Comparison of ENCODE assay signal across 1 cellular context in the genomic region with DNA sequence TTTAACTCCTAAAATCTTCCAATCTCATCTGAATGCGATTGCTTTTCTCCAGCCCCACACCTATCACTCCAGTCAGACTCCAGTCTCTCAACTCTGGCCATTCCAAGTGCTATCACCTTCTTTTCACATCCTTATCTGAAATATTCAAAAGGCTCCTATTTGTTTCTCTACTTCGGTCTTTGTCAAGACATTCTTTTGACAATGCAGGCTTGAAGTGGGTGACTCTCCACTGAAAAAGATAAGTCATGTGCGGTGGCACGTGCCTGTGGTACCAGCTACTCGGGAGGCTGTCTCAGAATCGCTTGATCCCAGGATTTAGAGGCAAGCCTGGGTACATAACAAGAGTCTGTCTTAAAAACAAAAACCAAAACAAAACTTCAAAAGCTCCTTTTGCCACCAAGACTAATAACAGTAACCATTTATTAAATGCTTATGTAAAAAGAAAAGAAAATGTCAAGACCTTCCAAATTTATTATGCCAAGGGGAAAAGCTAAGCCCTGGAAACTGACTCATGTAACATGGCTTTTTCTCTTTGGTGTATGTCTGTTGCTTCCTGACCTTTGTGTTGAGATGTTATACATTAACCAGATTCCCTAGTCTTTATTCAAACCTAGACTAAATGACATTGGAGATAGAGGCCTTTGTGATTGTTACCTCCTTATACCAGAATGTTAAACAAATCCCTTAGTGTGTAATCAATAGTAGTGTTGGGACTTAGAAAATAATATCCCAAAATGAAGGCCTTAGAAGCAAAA.
A peak's percentile ranks its signal among the peaks of the same experiment; 100 is the strongest.
TF ChIP-seq lines count a peak whose summit lies in the region.

No MANE protein-coding gene starts in this region.

TF ChIP-seq in HepG2, 621 proteins besides CTCF, POLR2A, EP300 and RAD21 (continued from another document and continues in another):
- no peak for TF ChIP-seq SPEN (CRISPR knock-in tag; IDR thresholded peaks at IDR 0.05; ENCODE audit: low read depth)
- no peak for TF ChIP-seq ZNF713 (CRISPR knock-in tag; IDR thresholded peaks at IDR 0.05)
- no peak for TF ChIP-seq CBFB (CRISPR knock-in tag; IDR thresholded peaks at IDR 0.05)
- TF ChIP-seq, protein P1, sequence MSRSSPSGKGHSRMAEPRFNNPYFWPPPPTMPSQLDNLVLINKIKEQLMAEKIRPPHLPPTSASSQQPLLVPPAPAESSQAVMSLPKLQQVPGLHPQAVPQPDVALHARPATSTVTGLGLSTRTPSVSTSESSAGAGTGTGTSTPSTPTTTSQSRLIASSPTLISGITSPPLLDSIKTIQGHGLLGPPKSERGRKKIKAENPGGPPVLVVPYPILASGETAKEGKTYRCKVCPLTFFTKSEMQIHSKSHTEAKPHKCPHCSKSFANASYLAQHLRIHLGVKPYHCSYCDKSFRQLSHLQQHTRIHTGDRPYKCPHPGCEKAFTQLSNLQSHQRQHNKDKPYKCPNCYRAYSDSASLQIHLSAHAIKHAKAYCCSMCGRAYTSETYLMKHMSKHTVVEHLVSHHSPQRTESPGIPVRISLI (CRISPR knock-in tag; IDR thresholded peaks at IDR 0.05; ENCODE audit: borderline replicate concordance): no peak
- TF ChIP-seq, protein P2, sequence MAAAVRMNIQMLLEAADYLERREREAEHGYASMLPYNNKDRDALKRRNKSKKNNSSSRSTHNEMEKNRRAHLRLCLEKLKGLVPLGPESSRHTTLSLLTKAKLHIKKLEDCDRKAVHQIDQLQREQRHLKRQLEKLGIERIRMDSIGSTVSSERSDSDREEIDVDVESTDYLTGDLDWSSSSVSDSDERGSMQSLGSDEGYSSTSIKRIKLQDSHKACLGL (CRISPR knock-in tag; IDR thresholded peaks at IDR 0.05): no peak
- TF ChIP-seq, protein P3, sequence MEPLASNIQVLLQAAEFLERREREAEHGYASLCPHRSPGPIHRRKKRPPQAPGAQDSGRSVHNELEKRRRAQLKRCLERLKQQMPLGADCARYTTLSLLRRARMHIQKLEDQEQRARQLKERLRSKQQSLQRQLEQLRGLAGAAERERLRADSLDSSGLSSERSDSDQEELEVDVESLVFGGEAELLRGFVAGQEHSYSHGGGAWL (CRISPR knock-in tag; IDR thresholded peaks at IDR 0.05): no peak
- TF ChIP-seq KLF15 (CRISPR knock-in tag; IDR thresholded peaks at IDR 0.05; ENCODE audit: borderline replicate concordance): no peak
- peak; percentile 38; the same call in 1 of the 2 replicates for TF ChIP-seq FOXJ3 (CRISPR knock-in tag; IDR thresholded peaks at IDR 0.05; ENCODE audit: borderline replicate concordance)
- TF ChIP-seq HDAC2 (CRISPR knock-in tag; IDR thresholded peaks at IDR 0.05): 0 out of 2 replicates have a peak, but pooled peaks have one; percentile 15
- TF ChIP-seq, protein P4, sequence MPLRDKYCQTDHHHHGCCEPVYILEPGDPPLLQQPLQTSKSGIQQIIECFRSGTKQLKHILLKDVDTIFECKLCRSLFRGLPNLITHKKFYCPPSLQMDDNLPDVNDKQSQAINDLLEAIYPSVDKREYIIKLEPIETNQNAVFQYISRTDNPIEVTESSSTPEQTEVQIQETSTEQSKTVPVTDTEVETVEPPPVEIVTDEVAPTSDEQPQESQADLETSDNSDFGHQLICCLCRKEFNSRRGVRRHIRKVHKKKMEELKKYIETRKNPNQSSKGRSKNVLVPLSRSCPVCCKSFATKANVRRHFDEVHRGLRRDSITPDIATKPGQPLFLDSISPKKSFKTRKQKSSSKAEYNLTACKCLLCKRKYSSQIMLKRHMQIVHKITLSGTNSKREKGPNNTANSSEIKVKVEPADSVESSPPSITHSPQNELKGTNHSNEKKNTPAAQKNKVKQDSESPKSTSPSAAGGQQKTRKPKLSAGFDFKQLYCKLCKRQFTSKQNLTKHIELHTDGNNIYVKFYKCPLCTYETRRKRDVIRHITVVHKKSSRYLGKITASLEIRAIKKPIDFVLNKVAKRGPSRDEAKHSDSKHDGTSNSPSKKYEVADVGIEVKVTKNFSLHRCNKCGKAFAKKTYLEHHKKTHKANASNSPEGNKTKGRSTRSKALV (CRISPR knock-in tag; IDR thresholded peaks at IDR 0.05): no peak
- TF ChIP-seq SMARCC2 (IDR thresholded peaks at IDR 0.05): no peak
- TF ChIP-seq MEIS1 (CRISPR knock-in tag; IDR thresholded peaks at IDR 0.05; ENCODE audit: borderline replicate concordance): no peak
- TF ChIP-seq NFIC (IDR thresholded peaks at IDR 0.05; ENCODE audit: low read length): peak; percentile 66
- TF ChIP-seq, protein P5, sequence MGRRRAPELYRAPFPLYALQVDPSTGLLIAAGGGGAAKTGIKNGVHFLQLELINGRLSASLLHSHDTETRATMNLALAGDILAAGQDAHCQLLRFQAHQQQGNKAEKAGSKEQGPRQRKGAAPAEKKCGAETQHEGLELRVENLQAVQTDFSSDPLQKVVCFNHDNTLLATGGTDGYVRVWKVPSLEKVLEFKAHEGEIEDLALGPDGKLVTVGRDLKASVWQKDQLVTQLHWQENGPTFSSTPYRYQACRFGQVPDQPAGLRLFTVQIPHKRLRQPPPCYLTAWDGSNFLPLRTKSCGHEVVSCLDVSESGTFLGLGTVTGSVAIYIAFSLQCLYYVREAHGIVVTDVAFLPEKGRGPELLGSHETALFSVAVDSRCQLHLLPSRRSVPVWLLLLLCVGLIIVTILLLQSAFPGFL (CRISPR knock-in tag; IDR thresholded peaks at IDR 0.05): no peak
- TF ChIP-seq XBP1 (CRISPR knock-in tag; IDR thresholded peaks at IDR 0.05): no peak
- TF ChIP-seq MIXL1 (CRISPR knock-in tag; IDR thresholded peaks at IDR 0.05): no peak
- TF ChIP-seq HNF4G (IDR thresholded peaks at IDR 0.05; ENCODE audit: borderline replicate concordance, low read depth, low read length): peak; percentile 79; the same call in 1 of the 2 replicates
- TF ChIP-seq HNF4G (CRISPR knock-in tag; IDR thresholded peaks at IDR 0.05; ENCODE audit: borderline replicate concordance, low read depth): no peak
- TF ChIP-seq ZNF432 (CRISPR knock-in tag; IDR thresholded peaks at IDR 0.05; ENCODE audit: borderline replicate concordance): no peak
- 0 out of 2 replicates have a peak, but pooled peaks have one; percentile 18 for TF ChIP-seq ZNF792 (CRISPR knock-in tag; IDR thresholded peaks at IDR 0.05)
- TF ChIP-seq, protein P6, sequence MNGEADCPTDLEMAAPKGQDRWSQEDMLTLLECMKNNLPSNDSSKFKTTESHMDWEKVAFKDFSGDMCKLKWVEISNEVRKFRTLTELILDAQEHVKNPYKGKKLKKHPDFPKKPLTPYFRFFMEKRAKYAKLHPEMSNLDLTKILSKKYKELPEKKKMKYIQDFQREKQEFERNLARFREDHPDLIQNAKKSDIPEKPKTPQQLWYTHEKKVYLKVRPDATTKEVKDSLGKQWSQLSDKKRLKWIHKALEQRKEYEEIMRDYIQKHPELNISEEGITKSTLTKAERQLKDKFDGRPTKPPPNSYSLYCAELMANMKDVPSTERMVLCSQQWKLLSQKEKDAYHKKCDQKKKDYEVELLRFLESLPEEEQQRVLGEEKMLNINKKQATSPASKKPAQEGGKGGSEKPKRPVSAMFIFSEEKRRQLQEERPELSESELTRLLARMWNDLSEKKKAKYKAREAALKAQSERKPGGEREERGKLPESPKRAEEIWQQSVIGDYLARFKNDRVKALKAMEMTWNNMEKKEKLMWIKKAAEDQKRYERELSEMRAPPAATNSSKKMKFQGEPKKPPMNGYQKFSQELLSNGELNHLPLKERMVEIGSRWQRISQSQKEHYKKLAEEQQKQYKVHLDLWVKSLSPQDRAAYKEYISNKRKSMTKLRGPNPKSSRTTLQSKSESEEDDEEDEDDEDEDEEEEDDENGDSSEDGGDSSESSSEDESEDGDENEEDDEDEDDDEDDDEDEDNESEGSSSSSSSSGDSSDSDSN (CRISPR knock-in tag; IDR thresholded peaks at IDR 0.05): no peak
- peak; percentile 58; the same call in 1 of the 2 replicates for TF ChIP-seq NCOR1 (IDR thresholded peaks at IDR 0.05; ENCODE audit: borderline replicate concordance, low read length)
- 0 out of 2 replicates have a peak, but pooled peaks have one; percentile 27 for TF ChIP-seq SALL1 (CRISPR knock-in tag; IDR thresholded peaks at IDR 0.05)
- TF ChIP-seq SMAD3 (CRISPR knock-in tag; IDR thresholded peaks at IDR 0.05): no peak; the same call in 1 of the 2 replicates
- TF ChIP-seq, protein P7, sequence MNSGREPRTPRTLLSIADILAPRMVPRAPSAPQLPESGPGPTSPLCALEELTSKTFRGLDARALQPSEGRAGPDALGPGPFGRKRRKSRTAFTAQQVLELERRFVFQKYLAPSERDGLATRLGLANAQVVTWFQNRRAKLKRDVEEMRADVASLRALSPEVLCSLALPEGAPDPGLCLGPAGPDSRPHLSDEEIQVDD (CRISPR knock-in tag; IDR thresholded peaks at IDR 0.05; ENCODE audit: borderline replicate concordance): no peak
- no peak for TF ChIP-seq YEATS2 (CRISPR knock-in tag; IDR thresholded peaks at IDR 0.05; ENCODE audit: borderline replicate concordance)
- TF ChIP-seq MYC (CRISPR knock-in tag; IDR thresholded peaks at IDR 0.05; ENCODE audit: borderline replicate concordance): peak; percentile 41; the same call in 1 of the 2 replicates
- TF ChIP-seq TARDBP (CRISPR knock-in tag; IDR thresholded peaks at IDR 0.05): peak; percentile 19; the same call in 1 of the 2 replicates
- no peak for TF ChIP-seq ZNF670 (CRISPR knock-in tag; IDR thresholded peaks at IDR 0.05; ENCODE audit: borderline replicate concordance)
- TF ChIP-seq, protein P8, sequence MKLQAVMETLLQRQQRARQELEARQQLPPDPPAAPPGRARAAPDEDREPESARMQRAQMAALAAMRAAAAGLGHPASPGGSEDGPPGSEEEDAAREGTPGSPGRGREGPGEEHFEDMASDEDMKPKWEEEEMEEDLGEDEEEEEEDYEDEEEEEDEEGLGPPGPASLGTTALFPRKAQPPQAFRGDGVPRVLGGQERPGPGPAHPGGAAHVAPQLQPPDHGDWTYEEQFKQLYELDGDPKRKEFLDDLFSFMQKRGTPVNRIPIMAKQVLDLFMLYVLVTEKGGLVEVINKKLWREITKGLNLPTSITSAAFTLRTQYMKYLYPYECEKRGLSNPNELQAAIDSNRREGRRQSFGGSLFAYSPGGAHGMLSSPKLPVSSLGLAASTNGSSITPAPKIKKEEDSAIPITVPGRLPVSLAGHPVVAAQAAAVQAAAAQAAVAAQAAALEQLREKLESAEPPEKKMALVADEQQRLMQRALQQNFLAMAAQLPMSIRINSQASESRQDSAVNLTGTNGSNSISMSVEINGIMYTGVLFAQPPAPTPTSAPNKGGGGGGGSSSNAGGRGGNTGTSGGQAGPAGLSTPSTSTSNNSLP (IDR thresholded peaks at IDR 0.05; ENCODE audit: low read depth, low read length): peak; percentile 79; the same call in 1 of the 2 replicates
- TF ChIP-seq ATF7 (IDR thresholded peaks at IDR 0.05): no peak
- TF ChIP-seq ATF7 (CRISPR knock-in tag; IDR thresholded peaks at IDR 0.05): no peak
- TF ChIP-seq, protein P9, sequence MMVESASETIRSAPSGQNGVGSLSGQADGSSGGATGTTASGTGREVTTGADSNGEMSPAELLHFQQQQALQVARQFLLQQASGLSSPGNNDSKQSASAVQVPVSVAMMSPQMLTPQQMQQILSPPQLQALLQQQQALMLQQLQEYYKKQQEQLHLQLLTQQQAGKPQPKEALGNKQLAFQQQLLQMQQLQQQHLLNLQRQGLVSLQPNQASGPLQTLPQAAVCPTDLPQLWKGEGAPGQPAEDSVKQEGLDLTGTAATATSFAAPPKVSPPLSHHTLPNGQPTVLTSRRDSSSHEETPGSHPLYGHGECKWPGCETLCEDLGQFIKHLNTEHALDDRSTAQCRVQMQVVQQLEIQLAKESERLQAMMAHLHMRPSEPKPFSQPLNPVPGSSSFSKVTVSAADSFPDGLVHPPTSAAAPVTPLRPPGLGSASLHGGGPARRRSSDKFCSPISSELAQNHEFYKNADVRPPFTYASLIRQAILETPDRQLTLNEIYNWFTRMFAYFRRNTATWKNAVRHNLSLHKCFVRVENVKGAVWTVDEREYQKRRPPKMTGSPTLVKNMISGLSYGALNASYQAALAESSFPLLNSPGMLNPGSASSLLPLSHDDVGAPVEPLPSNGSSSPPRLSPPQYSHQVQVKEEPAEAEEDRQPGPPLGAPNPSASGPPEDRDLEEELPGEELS (CRISPR knock-in tag; IDR thresholded peaks at IDR 0.05): peak; percentile 44; the same call in 1 of the 2 replicates
- no peak for TF ChIP-seq ZNF251 (CRISPR knock-in tag; IDR thresholded peaks at IDR 0.05)
- TF ChIP-seq TP53 (CRISPR knock-in tag; conservative IDR thresholded peaks at IDR 0.05): no peak
- no peak for TF ChIP-seq ZNF850 (CRISPR knock-in tag; conservative IDR thresholded peaks at IDR 0.05)
- TF ChIP-seq HNRNPL (IDR thresholded peaks at IDR 0.05; ENCODE audit: low read depth, low read length): no peak
- TF ChIP-seq, protein P10, sequence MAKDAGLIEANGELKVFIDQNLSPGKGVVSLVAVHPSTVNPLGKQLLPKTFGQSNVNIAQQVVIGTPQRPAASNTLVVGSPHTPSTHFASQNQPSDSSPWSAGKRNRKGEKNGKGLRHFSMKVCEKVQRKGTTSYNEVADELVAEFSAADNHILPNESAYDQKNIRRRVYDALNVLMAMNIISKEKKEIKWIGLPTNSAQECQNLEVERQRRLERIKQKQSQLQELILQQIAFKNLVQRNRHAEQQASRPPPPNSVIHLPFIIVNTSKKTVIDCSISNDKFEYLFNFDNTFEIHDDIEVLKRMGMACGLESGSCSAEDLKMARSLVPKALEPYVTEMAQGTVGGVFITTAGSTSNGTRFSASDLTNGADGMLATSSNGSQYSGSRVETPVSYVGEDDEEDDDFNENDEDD (CRISPR knock-in tag; IDR thresholded peaks at IDR 0.05; ENCODE audit: borderline replicate concordance): peak; percentile 20; the same call in 1 of the 2 replicates
- TF ChIP-seq DPF2 (CRISPR knock-in tag; IDR thresholded peaks at IDR 0.05; ENCODE audit: borderline replicate concordance, low read depth): no peak
- no peak for TF ChIP-seq SRY (CRISPR knock-in tag; IDR thresholded peaks at IDR 0.05)
- TF ChIP-seq, protein P11, sequence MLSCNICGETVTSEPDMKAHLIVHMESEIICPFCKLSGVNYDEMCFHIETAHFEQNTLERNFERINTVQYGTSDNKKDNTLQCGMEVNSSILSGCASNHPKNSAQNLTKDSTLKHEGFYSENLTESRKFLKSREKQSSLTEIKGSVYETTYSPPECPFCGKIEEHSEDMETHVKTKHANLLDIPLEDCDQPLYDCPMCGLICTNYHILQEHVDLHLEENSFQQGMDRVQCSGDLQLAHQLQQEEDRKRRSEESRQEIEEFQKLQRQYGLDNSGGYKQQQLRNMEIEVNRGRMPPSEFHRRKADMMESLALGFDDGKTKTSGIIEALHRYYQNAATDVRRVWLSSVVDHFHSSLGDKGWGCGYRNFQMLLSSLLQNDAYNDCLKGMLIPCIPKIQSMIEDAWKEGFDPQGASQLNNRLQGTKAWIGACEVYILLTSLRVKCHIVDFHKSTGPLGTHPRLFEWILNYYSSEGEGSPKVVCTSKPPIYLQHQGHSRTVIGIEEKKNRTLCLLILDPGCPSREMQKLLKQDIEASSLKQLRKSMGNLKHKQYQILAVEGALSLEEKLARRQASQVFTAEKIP (CRISPR knock-in tag; IDR thresholded peaks at IDR 0.05; ENCODE audit: borderline replicate concordance): no peak
- TF ChIP-seq ZNF292 (CRISPR knock-in tag; IDR thresholded peaks at IDR 0.05; ENCODE audit: borderline replicate concordance, low read depth): no peak
- 0 out of 2 replicates have a peak, but pooled peaks have one; percentile 26 for TF ChIP-seq SALL2 (CRISPR knock-in tag; IDR thresholded peaks at IDR 0.05)
- TF ChIP-seq ZSCAN21 (CRISPR knock-in tag; IDR thresholded peaks at IDR 0.05; ENCODE audit: borderline replicate concordance): no peak
- peak; percentile 21; the same call in 1 of the 2 replicates for TF ChIP-seq FOSL2 (CRISPR knock-in tag; IDR thresholded peaks at IDR 0.05)
- peak; percentile 44; the same call in 1 of the 2 replicates for TF ChIP-seq KDM6A (CRISPR knock-in tag; IDR thresholded peaks at IDR 0.05; ENCODE audit: low read depth)
- TF ChIP-seq ATM (IDR thresholded peaks at IDR 0.05; ENCODE audit: borderline replicate concordance): no peak
- no peak for TF ChIP-seq ZNF224 (CRISPR knock-in tag; IDR thresholded peaks at IDR 0.05)
- no peak for TF ChIP-seq ZNF839 (CRISPR knock-in tag; IDR thresholded peaks at IDR 0.05; ENCODE audit: borderline replicate concordance)
- no peak for TF ChIP-seq REXO4 (CRISPR knock-in tag; IDR thresholded peaks at IDR 0.05; ENCODE audit: borderline replicate concordance)
- no peak for TF ChIP-seq ZNF207 (IDR thresholded peaks at IDR 0.05; ENCODE audit: borderline replicate concordance)
